In the genomic region with DNA sequence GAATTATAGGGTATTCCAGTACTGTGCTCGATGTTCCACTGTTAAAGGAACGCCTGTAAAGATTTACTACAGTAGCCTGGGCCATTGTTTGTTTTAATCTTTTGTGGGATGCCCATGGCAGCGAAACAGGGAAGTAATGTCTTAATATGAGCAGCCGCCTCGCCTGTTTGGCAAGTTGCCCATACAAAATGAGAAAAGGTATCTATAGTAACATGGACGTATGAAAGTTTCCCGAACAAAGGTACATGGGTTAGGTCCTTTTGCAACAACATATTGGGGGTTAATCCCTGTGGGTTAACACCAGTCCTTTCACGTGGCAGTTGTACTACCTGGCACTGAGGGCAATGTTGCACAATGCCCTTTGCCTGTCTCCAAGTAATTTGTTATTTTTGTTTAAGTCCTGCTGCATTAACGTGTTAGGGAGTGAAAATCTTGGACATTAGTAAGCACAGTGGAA, we compare ENCODE assay signal across 11 cellular contexts. TPM values are rescaled to one million over a fixed set of nuclear protein-coding genes. Genes with fewer than 3 reads are reported as not detected.
DNase-seq lines count a peak whose midpoint lies in the region; ATAC-seq and TF ChIP-seq lines count a peak whose summit lies in the region.
"Had no signal": no experiment of that assay in that cellular context is flagged by ENCODE, and none has a peak within 500 bp of the region (broad histone marks: within the 10 kb centered on the region; RNA-seq: fewer than 3 reads in every experiment).

No MANE protein-coding gene starts in this region.

- intact Hi-C loops in heart left ventricle (cut with DNase I), result loop anchor here in 1 of 10 donors (10.0 kb wide), 1 partner anchor 48 kb away; no protein-coding TSS in a partner anchor

- TF ChIP-seq EP300 in gastroesophageal sphincter (IDR thresholded peaks at IDR 0.05), result no peak

- peaks cover 29% of the 10 kb centered on the region for H3K4me1 Mint-ChIP-seq in brain
- H3K4me1 Mint-ChIP-seq: CD8-positive, alpha-beta memory T cell; T-helper 17 cell had no signal

- peaks cover 0 to 11% (median 3%) of the 10 kb centered on the region in 12 donors for H3K9me3 ChIP-seq in heart left ventricle
- peaks cover 0 to 16% (median 0%) of the 10 kb centered on the region in 3 donors for H3K9me3 ChIP-seq in gastroesophageal sphincter

- ATAC-seq in heart left ventricle, result no peak
- ATAC-seq in GM19328 (IDR thresholded peaks at IDR 0.05; ENCODE audit: unreplicated experiment), result no peak
- ATAC-seq in gastroesophageal sphincter, result no peak
- no peak for ATAC-seq in HG03354 (IDR thresholded peaks at IDR 0.05; ENCODE audit: poor library complexity, severe bottlenecking, unreplicated experiment)
- ATAC-seq: T-helper 17 cell had no signal

- DNase-seq in DMS79 treated with DMSO at 0.1 percent for 48 hours (lab: John Stamatoyannopoulos, UW) (peak; percentile 77), NCI-H2081 treated with DMSO at 0.1 percent for 48 hours (lab: John Stamatoyannopoulos, UW) (peak; percentile 36), mucosa of gallbladder (ENCODE audit: low spot score) (peak; percentile 78), heart left ventricle (no peak)
- DNase-seq: CD8-positive, alpha-beta memory T cell; NCI-H526; T-helper 17 cell had no signal

- no peak overlapping the region for H3K4me3 Mint-ChIP-seq in brain
- H3K4me3 Mint-ChIP-seq: CD8-positive, alpha-beta memory T cell; T-helper 17 cell had no signal

- H3K4me1 ChIP-seq in heart left ventricle (no peaks in the 10 kb centered on the region), gastroesophageal sphincter (no peaks in the 10 kb centered on the region)

- WGBS in heart left ventricle, 4 donors, result 51 to 60% (median 56%) methylated on average over 9 of the region's 9 CpGs
- 27 to 31% methylated on average over 4 to 9 of the region's 9 CpGs for WGBS in gastroesophageal sphincter (ENCODE audit: low coverage in 1 of 2), 2 donors

- peaks cover 2% of the 10 kb centered on the region for H3K36me3 Mint-ChIP-seq in brain

- H3K4me3 ChIP-seq in heart left ventricle (no peak overlapping the region), gastroesophageal sphincter (no peak overlapping the region)

- peaks cover 0 to 29% (median 4%) of the 10 kb centered on the region in 9 donors for H3K27me3 ChIP-seq in heart left ventricle
- H3K27me3 ChIP-seq in gastroesophageal sphincter, result peaks cover 21% of the 10 kb centered on the region

- TF ChIP-seq POLR2A in heart left ventricle (IDR thresholded peaks at IDR 0.05) (no peak), gastroesophageal sphincter (IDR thresholded peaks at IDR 0.05) (no peak)

- TF ChIP-seq CTCF in brain (conservative IDR thresholded peaks at IDR 0.05), result no peak
- TF ChIP-seq CTCF in heart left ventricle (IDR thresholded peaks at IDR 0.05), result no peak
- no peak for TF ChIP-seq CTCF in gastroesophageal sphincter (IDR thresholded peaks at IDR 0.05)

- H3K36me3 ChIP-seq in heart left ventricle, result no peaks in the 10 kb centered on the region
- no peaks in the 10 kb centered on the region for H3K36me3 ChIP-seq in gastroesophageal sphincter

- peaks cover 6 to 11% (median 8%) of the 10 kb centered on the region in 5 experiments for H3K9me3 Mint-ChIP-seq in brain

- H3K27me3 Mint-ChIP-seq in brain, result no peaks in the 10 kb centered on the region

- peak overlapping the region in 3 of 5 experiments; percentile 76 to 93 (median 78) for H3K27ac Mint-ChIP-seq in brain
- H3K27ac Mint-ChIP-seq: CD8-positive, alpha-beta memory T cell; T-helper 17 cell had no signal

- no peak overlapping the region for H3K27ac ChIP-seq in heart left ventricle
- H3K27ac ChIP-seq in gastroesophageal sphincter, result no peak overlapping the region

RNA-seq across cellular contexts. Expression of a gene that starts 21.1 kb away (rescaled TPM):
- polyA plus RNA-seq in brain (ENCODE audit: insufficient read depth, low read depth, low replicate concordance), result not detected
- 46.8 TPM for total RNA-seq in mucosa of gallbladder
- 1 to 10 TPM in 1 of 9 donors, not detected in 8; 1.8 TPM for total RNA-seq in heart left ventricle
- not detected for polyA plus RNA-seq in heart left ventricle
- 1 to 10 TPM in 1 of 4 donors, not detected in 3; 3.0 TPM for total RNA-seq in gastroesophageal sphincter
- total RNA-seq: CD8-positive, alpha-beta memory T cell had no signal
- polyA plus RNA-seq: CD8-positive, alpha-beta memory T cell had no signal

Comparison
In these comparisons a context has a peak if more than half of its experiments do, and no peak if none do; other contexts are left out.
1. DNase-seq: peak in DMS79 treated with DMSO at 0.1 percent for 48 hours (single experiment), NCI-H2081 treated with DMSO at 0.1 percent for 48 hours (single experiment) and mucosa of gallbladder (single experiment); none in heart left ventricle (0 of 5).
2. RNA of a gene that starts 21.1 kb away (total RNA-seq): 46.8 TPM in mucosa of gallbladder (single experiment); 1.8 TPM in heart left ventricle and 3.0 TPM in gastroesophageal sphincter; every median in the first group is over 10 times any median in the second.